1 cellular context compared by ENCODE assay signal in the genomic region with DNA sequence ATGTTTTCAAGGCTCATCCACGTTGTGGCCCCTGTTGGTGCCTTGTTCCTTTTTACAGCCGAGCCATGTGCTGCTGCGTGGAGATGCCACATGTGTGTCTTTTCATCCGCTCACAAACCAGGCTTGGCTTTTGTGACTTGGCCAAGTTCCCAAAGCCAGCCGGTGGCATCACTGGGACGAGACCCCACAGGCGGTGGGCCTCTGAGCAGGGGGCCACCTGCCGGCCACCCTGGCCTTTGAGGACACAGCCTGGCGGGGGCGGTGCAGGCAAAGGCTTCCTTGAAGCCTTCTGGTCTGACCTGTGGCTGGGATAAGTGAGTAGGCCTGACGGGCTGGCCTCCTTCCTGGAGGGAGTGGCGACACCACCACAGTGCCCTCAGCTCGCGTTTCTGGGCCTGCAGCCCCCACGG.
TF ChIP-seq lines count a peak whose summit lies in the region.

No MANE protein-coding gene starts in this region.

TF ChIP-seq in SK-N-SH treated with all-trans-retinoic acid at 6 μM for 48 hours, 23 proteins besides CTCF, POLR2A, EP300 and RAD21 (continued from another document):
- TF ChIP-seq, protein P1, sequence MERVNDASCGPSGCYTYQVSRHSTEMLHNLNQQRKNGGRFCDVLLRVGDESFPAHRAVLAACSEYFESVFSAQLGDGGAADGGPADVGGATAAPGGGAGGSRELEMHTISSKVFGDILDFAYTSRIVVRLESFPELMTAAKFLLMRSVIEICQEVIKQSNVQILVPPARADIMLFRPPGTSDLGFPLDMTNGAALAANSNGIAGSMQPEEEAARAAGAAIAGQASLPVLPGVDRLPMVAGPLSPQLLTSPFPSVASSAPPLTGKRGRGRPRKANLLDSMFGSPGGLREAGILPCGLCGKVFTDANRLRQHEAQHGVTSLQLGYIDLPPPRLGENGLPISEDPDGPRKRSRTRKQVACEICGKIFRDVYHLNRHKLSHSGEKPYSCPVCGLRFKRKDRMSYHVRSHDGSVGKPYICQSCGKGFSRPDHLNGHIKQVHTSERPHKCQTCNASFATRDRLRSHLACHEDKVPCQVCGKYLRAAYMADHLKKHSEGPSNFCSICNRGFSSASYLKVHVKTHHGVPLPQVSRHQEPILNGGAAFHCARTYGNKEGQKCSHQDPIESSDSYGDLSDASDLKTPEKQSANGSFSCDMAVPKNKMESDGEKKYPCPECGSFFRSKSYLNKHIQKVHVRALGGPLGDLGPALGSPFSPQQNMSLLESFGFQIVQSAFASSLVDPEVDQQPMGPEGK (CRISPR knock-in tag; IDR thresholded peaks at IDR 0.05; ENCODE audit: borderline replicate concordance): no peak
- TF ChIP-seq ZNF70 (CRISPR knock-in tag; IDR thresholded peaks at IDR 0.05): no peak
- TF ChIP-seq ZFP3 (CRISPR knock-in tag; IDR thresholded peaks at IDR 0.05): no peak
- no peak for TF ChIP-seq BACH2 (CRISPR knock-in tag; IDR thresholded peaks at IDR 0.05; ENCODE audit: borderline replicate concordance)
